In genomic region chr10:5983813-5984212, GRCh38 we compare ENCODE assay signal across 19 cellular contexts. TPM values are rescaled to one million over a fixed set of nuclear protein-coding genes. Genes with fewer than 3 reads are reported as not detected.
A peak's percentile ranks its signal among the peaks of the same experiment; 100 is the strongest.
DNase-seq lines count a peak whose midpoint lies in the region; ATAC-seq and TF ChIP-seq lines count a peak whose summit lies in the region.
"Had no signal": no experiment of that assay in that cellular context is flagged by ENCODE, and none has a peak within 500 bp of the region (broad histone marks: within the 10 kb centered on the region; RNA-seq: fewer than 3 reads in every experiment).

No MANE protein-coding gene starts in this region.

- H3K9me3 ChIP-seq in left ventricle myocardium inferior (replicated peaks): no peaks in the 10 kb centered on the region
- H3K9me3 ChIP-seq in left lung: no peaks in the 10 kb centered on the region
- no peaks in the 10 kb centered on the region for H3K9me3 ChIP-seq in sigmoid colon
- H3K9me3 ChIP-seq: BE2C had no signal

- 78 to 84% methylated on average over 8 of the region's 8 CpGs for WGBS in sigmoid colon, 2 donors

- peaks cover 19% of the 10 kb centered on the region for H3K4me1 ChIP-seq in left ventricle myocardium inferior
- peaks cover 0 to 5% of the 10 kb centered on the region in 2 donors for H3K4me1 ChIP-seq in left lung
- H3K4me1 ChIP-seq in sigmoid colon: no peaks in the 10 kb centered on the region
- H3K4me1 ChIP-seq: BE2C had no signal

- intact Hi-C loops in left ventricle myocardium inferior (cut with micrococcal nuclease): no loop called here
- intact Hi-C loops in cardiac septum (cut with DNase I): no loop called here
- intact Hi-C loops in left lung (cut with DNase I): no loop called here
- intact Hi-C loops in sigmoid colon (cut with DNase I): no loop called here

- H3K36me3 ChIP-seq in left ventricle myocardium inferior (no peaks in the 10 kb centered on the region), left lung (no peaks in the 10 kb centered on the region), sigmoid colon (no peaks in the 10 kb centered on the region)
- H3K36me3 ChIP-seq: BE2C had no signal

- H3K27ac ChIP-seq in left ventricle myocardium inferior (replicated peaks): peak overlapping the region; percentile 30
- no peak overlapping the region for H3K27ac ChIP-seq in left lung
- H3K27ac ChIP-seq in sigmoid colon: peak overlapping the region; percentile 13 to 49 (median 42)
- H3K27ac ChIP-seq: PC-9, RWPE1 had no signal

- H3K27me3 ChIP-seq in left ventricle myocardium inferior (ENCODE audit: low read depth): peaks cover 4% of the 10 kb centered on the region
- no peaks in the 10 kb centered on the region for H3K27me3 ChIP-seq in left lung
- no peaks in the 10 kb centered on the region for H3K27me3 ChIP-seq in sigmoid colon

- DNase-seq in left ventricle myocardium inferior: no peak
- no peak for DNase-seq in cardiac septum (ENCODE audit: low spot score)
- DNase-seq in left lung: no peak
- DNase-seq in sigmoid colon: peak; percentile 78
- DNase-seq: BE2C, DMS79, Karpas-422, MV-4-11, NCI-H1105 treated with DMSO at 0.1 percent for 48 hours, NCI-H2029 treated with DMSO at 0.1 percent for 48 hours, NCI-H226, NCI-H510A treated with DMSO at 0.1 percent for 48 hours, NCI-H748 treated with DMSO at 0.1 percent for 48 hours, PC-9 had no signal

- TF ChIP-seq CTCF in left ventricle myocardium inferior (IDR thresholded peaks at IDR 0.05; ENCODE audit: borderline replicate concordance) (no peak), left lung (IDR thresholded peaks at IDR 0.05) (no peak), sigmoid colon (IDR thresholded peaks at IDR 0.05) (no peak)

- no peak for TF ChIP-seq EP300 in sigmoid colon (IDR thresholded peaks at IDR 0.05)

- TF ChIP-seq POLR2A in sigmoid colon (IDR thresholded peaks at IDR 0.05): no peak

- ATAC-seq in left lung (peak; percentile 44), GM19463 (IDR thresholded peaks at IDR 0.05; ENCODE audit: unreplicated experiment) (no peak), GM18861 (IDR thresholded peaks at IDR 0.05; ENCODE audit: unreplicated experiment) (no peak), HG03025 (IDR thresholded peaks at IDR 0.05; ENCODE audit: low FRiP score, unreplicated experiment) (no peak)
- ATAC-seq: HCT116 had no signal

- no peak overlapping the region for H3K4me3 ChIP-seq in left ventricle myocardium inferior
- H3K4me3 ChIP-seq in left lung: no peak overlapping the region
- H3K4me3 ChIP-seq in sigmoid colon: no peak overlapping the region
- H3K4me3 ChIP-seq: PC-9 had no signal

RNA-seq across cellular contexts. Expression of gene IL15RA, which starts 6.5 kb away (rescaled TPM):
- 6.0 TPM for total RNA-seq in left ventricle myocardium inferior
- 3.9 TPM for total RNA-seq in cardiac septum
- 10 to 100 TPM; 14.7 to 46.2 TPM for total RNA-seq in left lung
- 10 to 100 TPM; 11.0 to 16.4 (median 13.9) TPM for total RNA-seq in sigmoid colon
- 10 to 100 TPM in 2 of 3 donors, 1 to 10 TPM in 1; 5.5 to 23.7 (median 16.8) TPM for polyA plus RNA-seq in sigmoid colon

Comparison
In these comparisons a context has a peak if more than half of its experiments do, and no peak if none do; other contexts are left out.
1. H3K27ac ChIP-seq: peak in left ventricle myocardium inferior (single experiment) and sigmoid colon (4 of 4); none in left lung (0 of 2).